Comparison of ENCODE assay signal across 13 cellular contexts in genomic region chr5:158701406-158702177, GRCh38.
DNase-seq lines count a peak whose midpoint lies in the region; ATAC-seq and TF ChIP-seq lines count a peak whose summit lies in the region.
"Had no signal": no experiment of that assay in that cellular context is flagged by ENCODE, and none has a peak within 500 bp of the region (broad histone marks: within the 10 kb centered on the region; RNA-seq: fewer than 3 reads in every experiment).

No MANE protein-coding gene starts in this region.

- intact Hi-C loops in prostate gland (cut with DNase I) = no loop called here

- H3K9me3 ChIP-seq in MM.1S (replicated peaks; ENCODE audit: insufficient read depth, low read length) (no peaks in the 10 kb centered on the region), prostate gland (no peaks in the 10 kb centered on the region)
- H3K9me3 ChIP-seq: psoas muscle had no signal

- H3K9ac ChIP-seq in MM.1S (ENCODE audit: low read length) = no peak overlapping the region

- H3K9me2 ChIP-seq in MM.1S (replicated peaks; ENCODE audit: insufficient read depth, low read length) = no peaks in the 10 kb centered on the region

- no peaks in the 10 kb centered on the region for H4K20me1 ChIP-seq in MM.1S (ENCODE audit: insufficient read depth, low read length)

- H3K36me3 Mint-ChIP-seq in stimulated activated naive CD8-positive, alpha-beta T cell treated with anti-CD3 and anti-CD28 coated beads, Interleukin-15, Interleukin-2, amounts not matched to agents 100 ng/mL and 50 ng/mL, for 24 hours (ENCODE audit: low read depth) = no peaks in the 10 kb centered on the region

- no peak for ATAC-seq in stimulated activated naive CD8-positive, alpha-beta T cell treated with anti-CD3 and anti-CD28 coated beads, Interleukin-15, amount 100 ng/mL, for 72 hours

- no peak overlapping the region for H2AFZ ChIP-seq in MM.1S (ENCODE audit: low read length)

- H3K4me1 ChIP-seq in MM.1S (ENCODE audit: low read length) (no peaks in the 10 kb centered on the region), prostate gland (replicated peaks) (no peaks in the 10 kb centered on the region)
- H3K4me1 ChIP-seq: psoas muscle had no signal

- no peaks in the 10 kb centered on the region for H3K4me1 Mint-ChIP-seq in stimulated activated naive CD8-positive, alpha-beta T cell treated with anti-CD3 and anti-CD28 coated beads, Interleukin-15, Interleukin-2, amounts not matched to agents 100 ng/mL and 50 ng/mL, for 24 hours (ENCODE audit: low read depth)
- no peaks in the 10 kb centered on the region for H3K4me1 Mint-ChIP-seq in stimulated activated naive CD8-positive, alpha-beta T cell treated with anti-CD3 and anti-CD28 coated beads, Interleukin-15, amount 100 ng/mL, for 72 hours
- H3K4me1 Mint-ChIP-seq: activated CD4-positive, alpha-beta T cell treated with anti-CD3 and anti-CD28 coated beads, Interleukin-2, amount 10 ng/mL, durations not matched to agents 7 days and 5 days had no signal

- H3K27me3 ChIP-seq in MM.1S (replicated peaks; ENCODE audit: insufficient read depth, low read length) (no peaks in the 10 kb centered on the region), prostate gland (replicated peaks; ENCODE audit: insufficient read depth) (no peaks in the 10 kb centered on the region)

- H3K36me3 ChIP-seq in MM.1S (replicated peaks; ENCODE audit: insufficient read depth, low read length) = no peaks in the 10 kb centered on the region
- H3K36me3 ChIP-seq in prostate gland = no peaks in the 10 kb centered on the region

- TF ChIP-seq CTCF in MM.1S (IDR thresholded peaks at IDR 0.05; ENCODE audit: low read length) = no peak
- TF ChIP-seq CTCF in prostate gland (IDR thresholded peaks at IDR 0.05) = no peak

- no peak overlapping the region for H3K4me2 ChIP-seq in MM.1S (ENCODE audit: low read depth, low read length)

- H3K9me3 Mint-ChIP-seq in stimulated activated naive CD8-positive, alpha-beta T cell treated with anti-CD3 and anti-CD28 coated beads, Interleukin-15, Interleukin-2, amounts not matched to agents 100 ng/mL and 50 ng/mL, for 24 hours = no peaks in the 10 kb centered on the region
- H3K9me3 Mint-ChIP-seq in stimulated activated naive CD8-positive, alpha-beta T cell treated with anti-CD3 and anti-CD28 coated beads, Interleukin-15, amount 100 ng/mL, for 72 hours = peaks cover 0 to under 1% of the 10 kb centered on the region in 2 donors
- H3K9me3 Mint-ChIP-seq: activated CD4-positive, alpha-beta T cell treated with anti-CD3 and anti-CD28 coated beads, Interleukin-2, amount 10 ng/mL, durations not matched to agents 7 days and 5 days had no signal

- no peak for DNase-seq in stimulated activated naive CD8-positive, alpha-beta T cell treated with anti-CD3 and anti-CD28 coated beads, Interleukin-15, amount 100 ng/mL, for 72 hours
- DNase-seq in amniotic epithelial cell (ENCODE audit: low read depth) = peak; percentile 6
- DNase-seq in hepatic stellate cell (ENCODE audit: low spot score) = peak; percentile 58
- no peak for DNase-seq in MM.1S
- no peak for DNase-seq in prostate gland (ENCODE audit: low spot score)
- no peak for DNase-seq in NCI-H82 (lab: John Stamatoyannopoulos, UW)
- no peak for DNase-seq in NCI-H146 treated with DMSO at 0.1 percent for 48 hours (lab: John Stamatoyannopoulos, UW; ENCODE audit: unreplicated experiment)
- DNase-seq: activated CD4-positive, alpha-beta T cell treated with anti-CD3 and anti-CD28 coated beads, Interleukin-2, amount 10 ng/mL, durations not matched to agents 7 days and 5 days; activated naive CD4-positive, alpha-beta T cell treated with anti-CD3 and anti-CD28 coated beads, Interleukin-2, amount 50 U/mL, for 16 hours; NCI-H2081; SHP77 had no signal

- H3F3A ChIP-seq in MM.1S (ENCODE audit: insufficient read depth, low read length) = no peaks in the 10 kb centered on the region

- no peaks in the 10 kb centered on the region for H3K27me3 Mint-ChIP-seq in stimulated activated naive CD8-positive, alpha-beta T cell treated with anti-CD3 and anti-CD28 coated beads, Interleukin-15, Interleukin-2, amounts not matched to agents 100 ng/mL and 50 ng/mL, for 24 hours
- H3K27me3 Mint-ChIP-seq in stimulated activated naive CD8-positive, alpha-beta T cell treated with anti-CD3 and anti-CD28 coated beads, Interleukin-15, amount 100 ng/mL, for 72 hours = no peaks in the 10 kb centered on the region
- H3K27me3 Mint-ChIP-seq: activated CD4-positive, alpha-beta T cell treated with anti-CD3 and anti-CD28 coated beads, Interleukin-2, amount 10 ng/mL, durations not matched to agents 7 days and 5 days had no signal

- H3K4me3 ChIP-seq in MM.1S (ENCODE audit: low read length) (no peak overlapping the region), prostate gland (no peak overlapping the region)
- H3K4me3 ChIP-seq: psoas muscle had no signal

- H3K79me2 ChIP-seq in MM.1S (ENCODE audit: low read length) = no peaks in the 10 kb centered on the region

- WGBS in prostate gland = 81% methylated on average over 6 of the region's 6 CpGs

- H3K4me3 Mint-ChIP-seq in stimulated activated naive CD8-positive, alpha-beta T cell treated with anti-CD3 and anti-CD28 coated beads, Interleukin-15, Interleukin-2, amounts not matched to agents 100 ng/mL and 50 ng/mL, for 24 hours = no peak overlapping the region
- H3K4me3 Mint-ChIP-seq in stimulated activated naive CD8-positive, alpha-beta T cell treated with anti-CD3 and anti-CD28 coated beads, Interleukin-15, amount 100 ng/mL, for 72 hours = no peak overlapping the region
- H3K4me3 Mint-ChIP-seq: activated CD4-positive, alpha-beta T cell treated with anti-CD3 and anti-CD28 coated beads, Interleukin-2, amount 10 ng/mL, durations not matched to agents 7 days and 5 days had no signal

- H3K27ac ChIP-seq in MM.1S (ENCODE audit: low read length) = no peak overlapping the region
- no peak overlapping the region for H3K27ac ChIP-seq in prostate gland
- H3K27ac ChIP-seq: psoas muscle had no signal

- no peak for TF ChIP-seq POLR2A in prostate gland (IDR thresholded peaks at IDR 0.05)

- peak overlapping the region; percentile 36 for H3K27ac Mint-ChIP-seq in stimulated activated naive CD8-positive, alpha-beta T cell treated with anti-CD3 and anti-CD28 coated beads, Interleukin-15, Interleukin-2, amounts not matched to agents 100 ng/mL and 50 ng/mL, for 24 hours
- no peak overlapping the region for H3K27ac Mint-ChIP-seq in stimulated activated naive CD8-positive, alpha-beta T cell treated with anti-CD3 and anti-CD28 coated beads, Interleukin-15, amount 100 ng/mL, for 72 hours
- H3K27ac Mint-ChIP-seq: activated CD4-positive, alpha-beta T cell treated with anti-CD3 and anti-CD28 coated beads, Interleukin-2, amount 10 ng/mL, durations not matched to agents 7 days and 5 days had no signal

Comparison
In these comparisons a context has a peak if more than half of its experiments do, and no peak if none do; other contexts are left out.
1. DNase-seq: peak in amniotic epithelial cell (single experiment) and hepatic stellate cell (single experiment); none in stimulated activated naive CD8-positive, alpha-beta T cell treated with anti-CD3 and anti-CD28 coated beads, Interleukin-15, amount 100 ng/mL, for 72 hours (0 of 2), MM.1S (single experiment), prostate gland (single experiment), NCI-H82 (single experiment) and NCI-H146 treated with DMSO at 0.1 percent for 48 hours (single experiment).